12 cellular contexts compared by ENCODE assay signal in the genomic region with DNA sequence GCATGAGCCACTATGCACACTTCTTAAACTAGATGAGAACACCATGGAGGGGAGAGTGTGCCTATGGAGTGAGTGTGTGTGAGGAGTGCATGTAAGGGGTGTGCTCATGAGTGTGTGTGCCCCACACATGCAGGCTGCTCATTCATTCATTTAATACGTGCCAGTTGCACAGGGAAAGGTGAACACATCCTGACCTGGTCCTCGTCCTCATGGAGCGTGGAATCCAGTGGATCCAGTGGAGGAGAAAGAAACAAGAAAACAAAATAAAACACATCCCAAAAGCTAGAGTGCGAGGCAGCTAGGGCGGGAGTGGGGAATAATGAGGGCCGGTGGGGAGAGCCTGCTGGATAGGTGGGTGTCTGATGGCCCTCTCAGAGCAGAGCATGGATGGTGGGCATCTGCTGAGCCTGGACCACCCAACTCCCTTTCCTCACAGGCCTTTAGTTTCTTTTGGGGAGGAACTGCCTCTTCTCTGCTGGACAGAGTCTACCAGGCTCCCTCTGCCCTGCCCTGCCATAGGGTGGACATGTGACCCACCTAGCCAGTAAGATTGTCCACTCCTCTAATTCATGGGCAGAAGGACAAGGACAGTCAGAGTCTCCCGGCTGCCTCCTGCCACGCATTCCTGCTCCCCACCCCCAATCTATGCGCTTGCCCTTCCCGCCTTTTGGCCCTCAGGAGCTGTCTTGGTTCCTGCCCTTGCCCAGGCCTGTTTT.
A peak's percentile ranks its signal among the peaks of the same experiment; 100 is the strongest.
DNase-seq lines count a peak whose midpoint lies in the region; ATAC-seq, FAIRE-seq and TF ChIP-seq lines count a peak whose summit lies in the region.
"Had no signal": no experiment of that assay in that cellular context is flagged by ENCODE, and none has a peak within 500 bp of the region (broad histone marks: within the 10 kb centered on the region; RNA-seq: fewer than 3 reads in every experiment).

No MANE protein-coding gene starts in this region.

- H3K4me3 ChIP-seq in MM.1S (ENCODE audit: low read length) (no peak overlapping the region), bronchial epithelial cell (ENCODE audit: low read depth, low read length) (no peak overlapping the region), transverse colon (no peak overlapping the region)

- peak overlapping the region; percentile 61 for H2AFZ ChIP-seq in MM.1S (ENCODE audit: low read length)

- H3F3A ChIP-seq in MM.1S (ENCODE audit: insufficient read depth, low read length) = no peaks in the 10 kb centered on the region

- TF ChIP-seq CTCF in MM.1S (IDR thresholded peaks at IDR 0.05; ENCODE audit: low read length) = no peak
- TF ChIP-seq CTCF in bronchial epithelial cell (IDR thresholded peaks at IDR 0.05; ENCODE audit: insufficient read depth, low read length, severe bottlenecking) = no peak
- TF ChIP-seq CTCF in transverse colon (IDR thresholded peaks at IDR 0.05) = no peak

- H3K9me3 ChIP-seq in MM.1S (replicated peaks; ENCODE audit: insufficient read depth, low read length) = no peaks in the 10 kb centered on the region
- H3K9me3 ChIP-seq in transverse colon = no peaks in the 10 kb centered on the region

- no peak for ATAC-seq in memory B cell (ENCODE audit: low read depth)
- ATAC-seq in activated CD8-positive, alpha-beta memory T cell treated with anti-CD3 and anti-CD28 coated beads, Interleukin-2, amount 10 ng/mL, durations not matched to agents 7 days and 5 days = no peak

- intact Hi-C loops in transverse colon (cut with DNase I; ENCODE audit: low total_unique reads) = no loop called here

- H3K27me3 Mint-ChIP-seq in memory B cell = no peaks in the 10 kb centered on the region
- no peaks in the 10 kb centered on the region for H3K27me3 Mint-ChIP-seq in activated CD8-positive, alpha-beta memory T cell treated with anti-CD3 and anti-CD28 coated beads, Interleukin-2, amount 10 ng/mL, durations not matched to agents 7 days and 5 days

- H3K9me3 Mint-ChIP-seq in memory B cell = no peaks in the 10 kb centered on the region
- H3K9me3 Mint-ChIP-seq in activated CD8-positive, alpha-beta memory T cell treated with anti-CD3 and anti-CD28 coated beads, Interleukin-2, amount 10 ng/mL, durations not matched to agents 7 days and 5 days (ENCODE audit: low read depth) = no peaks in the 10 kb centered on the region
- H3K9me3 Mint-ChIP-seq: activated T-cell treated with anti-CD3 and anti-CD28 coated beads, Interleukin-2, amount 50 U/mL, for 4 hours; T-helper 1 cell treated with Interleukin-12 subunit alpha and Interleukin-12 subunit beta and Interleukin-4 antibody, amounts not matched to agents 30 μg/mL and 1 μg/mL, for 36 hours had no signal

- H3K4me1 ChIP-seq in MM.1S (ENCODE audit: low read length) = peaks cover 10% of the 10 kb centered on the region
- H3K4me1 ChIP-seq in transverse colon = peaks cover 0 to 9% (median 5%) of the 10 kb centered on the region in 4 donors

- H3K4me2 ChIP-seq in MM.1S (ENCODE audit: low read depth, low read length) = no peak overlapping the region

- WGBS in transverse colon (ENCODE audit: low coverage in 1 of 2), 2 donors = 85 to 94% methylated on average over 6 to 10 of the region's 10 CpGs

- peak overlapping the region; percentile 82 for H3K27ac Mint-ChIP-seq in memory B cell
- no peak overlapping the region for H3K27ac Mint-ChIP-seq in activated CD8-positive, alpha-beta memory T cell treated with anti-CD3 and anti-CD28 coated beads, Interleukin-2, amount 10 ng/mL, durations not matched to agents 7 days and 5 days
- H3K27ac Mint-ChIP-seq: T-helper 1 cell treated with Interleukin-12 subunit alpha and Interleukin-12 subunit beta and Interleukin-4 antibody, amounts not matched to agents 30 μg/mL and 1 μg/mL, for 36 hours had no signal

- H3K27ac ChIP-seq in MM.1S (ENCODE audit: low read length) (peak overlapping the region; percentile 34; the same call in 1 of the 2 replicates), transverse colon (peak overlapping the region; percentile 19 to 53 (median 49))

- no peaks in the 10 kb centered on the region for H3K9me2 ChIP-seq in MM.1S (replicated peaks; ENCODE audit: insufficient read depth, low read length)

- peaks cover 31% of the 10 kb centered on the region for H3K4me1 Mint-ChIP-seq in memory B cell
- peaks cover 3% of the 10 kb centered on the region for H3K4me1 Mint-ChIP-seq in activated CD8-positive, alpha-beta memory T cell treated with anti-CD3 and anti-CD28 coated beads, Interleukin-2, amount 10 ng/mL, durations not matched to agents 7 days and 5 days

- no peak for TF ChIP-seq EP300 in transverse colon (IDR thresholded peaks at IDR 0.05; ENCODE audit: low read depth)

- CTCF ChIA-PET in activated CD8-positive, alpha-beta memory T cell treated with anti-CD3 and anti-CD28 coated beads, Interleukin-2, amount 10 ng/mL, durations not matched to agents 7 days and 5 days (lab: Charles Lee) = interaction anchor here (0.6 kb wide), 1 partner anchor 15 kb away, joined by 3 read pairs; no protein-coding TSS in a partner anchor

- no peak for DNase-seq in MM.1S
- no peak for DNase-seq in bronchial epithelial cell (ENCODE audit: low read depth)
- DNase-seq in memory B cell (ENCODE audit: low spot score in 2 of 2) = no peak
- no peak for DNase-seq in transverse colon
- DNase-seq in activated CD8-positive, alpha-beta memory T cell treated with anti-CD3 and anti-CD28 coated beads, Interleukin-2, amount 10 ng/mL, durations not matched to agents 7 days and 5 days = no peak
- DNase-seq in effector CD8-positive, alpha-beta T cell (lab: John Stamatoyannopoulos, UW) = no peak
- DNase-seq in SHP77 treated with DMSO at 0.1 percent for 48 hours (lab: John Stamatoyannopoulos, UW) = no peak
- DNase-seq: activated T-cell treated with anti-CD3 and anti-CD28 coated beads, Interleukin-2, amount 50 U/mL, for 4 hours; NCI-H2227 treated with DMSO at 0.1 percent for 48 hours; stimulated activated CD4-positive, alpha-beta T cell treated with anti-CD3 and anti-CD28 coated beads, Interleukin-12 subunit alpha, Interleukin-12 subunit beta, amount 100 ng/mL, for 4 hours had no signal

- no peaks in the 10 kb centered on the region for H4K20me1 ChIP-seq in MM.1S (ENCODE audit: insufficient read depth, low read length)

- H3K36me3 ChIP-seq in MM.1S (replicated peaks; ENCODE audit: insufficient read depth, low read length) = no peaks in the 10 kb centered on the region
- no peaks in the 10 kb centered on the region for H3K36me3 ChIP-seq in bronchial epithelial cell (ENCODE audit: control insufficient read depth, insufficient read depth, low read length)
- no peaks in the 10 kb centered on the region for H3K36me3 ChIP-seq in transverse colon

- TF ChIP-seq POLR2A in transverse colon (IDR thresholded peaks at IDR 0.05) = no peak

- H3K27me3 ChIP-seq in MM.1S (replicated peaks; ENCODE audit: insufficient read depth, low read length) = no peaks in the 10 kb centered on the region
- no peaks in the 10 kb centered on the region for H3K27me3 ChIP-seq in bronchial epithelial cell (ENCODE audit: control insufficient read depth, insufficient read depth, low read length)
- no peaks in the 10 kb centered on the region for H3K27me3 ChIP-seq in transverse colon

- no peak overlapping the region for H3K9ac ChIP-seq in MM.1S (ENCODE audit: low read length)

- no peak overlapping the region for H3K4me3 Mint-ChIP-seq in memory B cell
- no peak overlapping the region for H3K4me3 Mint-ChIP-seq in activated CD8-positive, alpha-beta memory T cell treated with anti-CD3 and anti-CD28 coated beads, Interleukin-2, amount 10 ng/mL, durations not matched to agents 7 days and 5 days
- H3K4me3 Mint-ChIP-seq: activated T-cell treated with anti-CD3 and anti-CD28 coated beads, Interleukin-2, amount 50 U/mL, for 4 hours; T-helper 1 cell treated with Interleukin-12 subunit alpha and Interleukin-12 subunit beta and Interleukin-4 antibody, amounts not matched to agents 30 μg/mL and 1 μg/mL, for 36 hours had no signal

- peak; percentile 18 for FAIRE-seq in bronchial epithelial cell (lab: Jason Lieb, UNC)
- FAIRE-seq: G401.6 had no signal

- in situ Hi-C loops in transverse colon (cut with MboI; ENCODE audit: low pct_ligation_motif_present in 1 of 4, low pct_unique_long_range_greater_than_20kb in 1 of 4, low sequenced_read_pairs in 3 of 4) = no loop called here

- H3K79me2 ChIP-seq in MM.1S (ENCODE audit: low read length) = no peaks in the 10 kb centered on the region

- H3K36me3 Mint-ChIP-seq in memory B cell = no peaks in the 10 kb centered on the region
- no peaks in the 10 kb centered on the region for H3K36me3 Mint-ChIP-seq in activated CD8-positive, alpha-beta memory T cell treated with anti-CD3 and anti-CD28 coated beads, Interleukin-2, amount 10 ng/mL, durations not matched to agents 7 days and 5 days
